17 cellular contexts compared by ENCODE assay signal in the genomic region with DNA sequence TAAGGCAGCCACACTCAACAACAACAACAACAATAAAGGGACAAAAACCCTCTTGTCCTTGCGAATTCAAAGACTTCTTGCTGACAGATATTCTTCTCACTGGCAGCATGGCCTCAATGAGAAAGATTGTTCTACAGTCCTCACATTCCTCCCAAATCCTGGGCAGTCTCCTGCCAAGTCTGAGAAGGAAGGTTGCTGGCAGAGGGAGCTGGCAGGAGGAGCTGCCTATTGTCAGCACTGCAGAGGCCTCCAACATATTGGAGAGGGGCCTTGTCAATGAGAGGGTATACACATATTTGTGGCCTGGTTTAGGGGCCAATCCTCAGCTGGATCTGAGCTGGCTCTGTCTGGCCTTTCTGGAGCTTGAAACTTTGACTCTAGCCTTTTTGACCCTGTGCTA.
DNase-seq lines count a peak whose midpoint lies in the region; TF ChIP-seq lines count a peak whose summit lies in the region.
"Had no signal": no experiment of that assay in that cellular context is flagged by ENCODE, and none has a peak within 500 bp of the region (broad histone marks: within the 10 kb centered on the region; RNA-seq: fewer than 3 reads in every experiment).

No MANE protein-coding gene starts in this region.

- no peaks in the 10 kb centered on the region for H3F3A ChIP-seq in smooth muscle cell (ENCODE audit: low read depth)

- H3K4me2 ChIP-seq in smooth muscle cell, result no peak overlapping the region

- peak overlapping the region; percentile 67 for H2AFZ ChIP-seq in smooth muscle cell (ENCODE audit: low read depth)

- 52% methylated on average over 1 of the region's 1 CpG for WGBS in smooth muscle cell (ENCODE audit: low lambda C conversion rate)

- H3K9me3 ChIP-seq in MG63 (no peaks in the 10 kb centered on the region), smooth muscle cell (replicated peaks; ENCODE audit: low read depth) (no peaks in the 10 kb centered on the region)
- H3K9me3 ChIP-seq in effector memory CD4-positive, alpha-beta T cell (ENCODE audit: control insufficient read depth, low read length), result no peaks in the 10 kb centered on the region
- H3K9me3 ChIP-seq: heart right ventricle, SJSA1 had no signal

- H3K36me3 ChIP-seq in MG63 (peaks cover 49% of the 10 kb centered on the region), smooth muscle cell (ENCODE audit: low read depth) (no peaks in the 10 kb centered on the region)
- H3K36me3 ChIP-seq in effector memory CD4-positive, alpha-beta T cell (ENCODE audit: control insufficient read depth, insufficient read depth, low read length), result no peaks in the 10 kb centered on the region
- H3K36me3 ChIP-seq: SJSA1 had no signal

- no peak overlapping the region for H3K9ac ChIP-seq in smooth muscle cell (ENCODE audit: low read depth)

- H3K27me3 ChIP-seq in MG63 (no peaks in the 10 kb centered on the region), smooth muscle cell (ENCODE audit: low read depth) (no peaks in the 10 kb centered on the region)
- no peaks in the 10 kb centered on the region for H3K27me3 ChIP-seq in effector memory CD4-positive, alpha-beta T cell (replicated peaks; ENCODE audit: control insufficient read depth, insufficient read depth, low read length, poor library complexity, severe bottlenecking)
- H3K27me3 ChIP-seq: heart right ventricle, SJSA1 had no signal

- H3K4me1 ChIP-seq in smooth muscle cell (ENCODE audit: low read depth), result peaks cover 14% of the 10 kb centered on the region
- H3K4me1 ChIP-seq in effector memory CD4-positive, alpha-beta T cell (ENCODE audit: control insufficient read depth, insufficient read depth, low read length, poor library complexity, severe bottlenecking), result no peaks in the 10 kb centered on the region
- H3K4me1 ChIP-seq: SJSA1 had no signal

- no peaks in the 10 kb centered on the region for H4K20me1 ChIP-seq in smooth muscle cell (ENCODE audit: low read depth)

- H3K79me2 ChIP-seq in smooth muscle cell (ENCODE audit: low read depth), result no peaks in the 10 kb centered on the region

- DNase-seq in MG63 (peak; percentile 86), dedifferentiated amniotic fluid mesenchymal stem cell (ENCODE audit: extremely low spot score) (peak; percentile 75), hippocampal formation (lab: John Stamatoyannopoulos, UW) (peak; percentile 10 to 11), smooth muscle cell (lab: John Stamatoyannopoulos, UW; ENCODE audit: unreplicated experiment) (no peak), GDM1 (lab: John Stamatoyannopoulos, UW) (no peak), COLO668 (lab: John Stamatoyannopoulos, UW; ENCODE audit: unreplicated experiment) (no peak)
- DNase-seq in effector memory CD4-positive, alpha-beta T cell, result no peak
- DNase-seq: activated CD4-positive, alpha-beta T cell treated with anti-CD3 and anti-CD28 coated beads for 36 hours; activated CD8-positive, alpha-beta memory T cell treated with anti-CD3 and anti-CD28 coated beads, Interleukin-2, amount 50 U/mL, for 48 hours; activated naive CD4-positive, alpha-beta T cell; DMS79 treated with DMSO at 0.1 percent for 48 hours; heart right ventricle; naive B cell; NCI-H1092 had no signal

- TF ChIP-seq CTCF in smooth muscle cell (IDR thresholded peaks at IDR 0.05; ENCODE audit: borderline replicate concordance, insufficient read depth, poor library complexity, severe bottlenecking), result no peak

- H3K4me3 ChIP-seq in MG63 (no peak overlapping the region), smooth muscle cell (no peak overlapping the region)
- no peak overlapping the region for H3K4me3 ChIP-seq in effector memory CD4-positive, alpha-beta T cell (ENCODE audit: insufficient read depth, low read depth, low read length, poor library complexity, severe bottlenecking)
- H3K4me3 ChIP-seq: heart right ventricle, K562, SJSA1 had no signal

- H3K27ac ChIP-seq in smooth muscle cell (ENCODE audit: low read depth), result no peak overlapping the region
- H3K27ac ChIP-seq in effector memory CD4-positive, alpha-beta T cell (ENCODE audit: insufficient read depth, low read length, poor library complexity, severe bottlenecking), result no peak overlapping the region
- H3K27ac ChIP-seq: C4-2B, heart right ventricle, SJSA1 had no signal

Comparison
In these comparisons a context has a peak if more than half of its experiments do, and no peak if none do; other contexts are left out.
1. DNase-seq: peak in MG63 (single experiment), dedifferentiated amniotic fluid mesenchymal stem cell (single experiment) and hippocampal formation (2 of 2); none in smooth muscle cell (single experiment), GDM1 (single experiment), effector memory CD4-positive, alpha-beta T cell (0 of 3) and COLO668 (single experiment).